In the genomic region with DNA sequence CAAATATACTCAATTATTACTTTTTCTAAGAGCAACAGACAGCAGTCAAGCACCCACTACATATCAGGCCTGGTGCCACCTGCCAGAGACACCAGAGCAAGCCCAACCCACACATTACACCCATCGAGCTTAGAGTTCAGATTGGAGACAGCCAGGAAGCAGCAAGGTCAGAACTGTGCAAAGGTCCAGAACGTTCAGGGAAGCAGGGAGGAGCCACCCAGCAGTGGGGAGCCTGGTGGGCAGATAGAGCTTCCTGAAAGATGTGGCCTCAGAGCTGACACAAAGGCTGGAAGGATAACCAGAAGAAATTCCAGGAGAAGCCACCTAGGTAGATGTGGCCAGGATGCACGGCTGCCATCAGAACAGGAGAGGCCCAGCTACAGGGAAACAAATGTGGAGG, we compare ENCODE assay signal across 1 cellular context.
TF ChIP-seq lines count a peak whose summit lies in the region.

No MANE protein-coding gene starts in this region.

TF ChIP-seq in WTC11, 78 proteins besides CTCF, POLR2A, EP300 and RAD21 (continued from another document):
- TF ChIP-seq, protein P1, sequence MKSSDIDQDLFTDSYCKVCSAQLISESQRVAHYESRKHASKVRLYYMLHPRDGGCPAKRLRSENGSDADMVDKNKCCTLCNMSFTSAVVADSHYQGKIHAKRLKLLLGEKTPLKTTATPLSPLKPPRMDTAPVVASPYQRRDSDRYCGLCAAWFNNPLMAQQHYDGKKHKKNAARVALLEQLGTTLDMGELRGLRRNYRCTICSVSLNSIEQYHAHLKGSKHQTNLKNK (CRISPR knock-in tag; IDR thresholded peaks at IDR 0.05), result no peak
- TF ChIP-seq, protein P2, sequence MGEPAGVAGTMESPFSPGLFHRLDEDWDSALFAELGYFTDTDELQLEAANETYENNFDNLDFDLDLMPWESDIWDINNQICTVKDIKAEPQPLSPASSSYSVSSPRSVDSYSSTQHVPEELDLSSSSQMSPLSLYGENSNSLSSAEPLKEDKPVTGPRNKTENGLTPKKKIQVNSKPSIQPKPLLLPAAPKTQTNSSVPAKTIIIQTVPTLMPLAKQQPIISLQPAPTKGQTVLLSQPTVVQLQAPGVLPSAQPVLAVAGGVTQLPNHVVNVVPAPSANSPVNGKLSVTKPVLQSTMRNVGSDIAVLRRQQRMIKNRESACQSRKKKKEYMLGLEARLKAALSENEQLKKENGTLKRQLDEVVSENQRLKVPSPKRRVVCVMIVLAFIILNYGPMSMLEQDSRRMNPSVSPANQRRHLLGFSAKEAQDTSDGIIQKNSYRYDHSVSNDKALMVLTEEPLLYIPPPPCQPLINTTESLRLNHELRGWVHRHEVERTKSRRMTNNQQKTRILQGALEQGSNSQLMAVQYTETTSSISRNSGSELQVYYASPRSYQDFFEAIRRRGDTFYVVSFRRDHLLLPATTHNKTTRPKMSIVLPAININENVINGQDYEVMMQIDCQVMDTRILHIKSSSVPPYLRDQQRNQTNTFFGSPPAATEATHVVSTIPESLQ (CRISPR knock-in tag; IDR thresholded peaks at IDR 0.05), result no peak
- TF ChIP-seq, protein P3, sequence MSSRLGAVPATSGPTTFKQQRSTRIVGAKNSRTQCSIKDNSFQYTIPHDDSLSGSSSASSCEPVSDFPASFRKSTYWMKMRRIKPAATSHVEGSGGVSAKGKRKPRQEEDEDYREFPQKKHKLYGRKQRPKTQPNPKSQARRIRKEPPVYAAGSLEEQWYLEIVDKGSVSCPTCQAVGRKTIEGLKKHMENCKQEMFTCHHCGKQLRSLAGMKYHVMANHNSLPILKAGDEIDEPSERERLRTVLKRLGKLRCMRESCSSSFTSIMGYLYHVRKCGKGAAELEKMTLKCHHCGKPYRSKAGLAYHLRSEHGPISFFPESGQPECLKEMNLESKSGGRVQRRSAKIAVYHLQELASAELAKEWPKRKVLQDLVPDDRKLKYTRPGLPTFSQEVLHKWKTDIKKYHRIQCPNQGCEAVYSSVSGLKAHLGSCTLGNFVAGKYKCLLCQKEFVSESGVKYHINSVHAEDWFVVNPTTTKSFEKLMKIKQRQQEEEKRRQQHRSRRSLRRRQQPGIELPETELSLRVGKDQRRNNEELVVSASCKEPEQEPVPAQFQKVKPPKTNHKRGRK (CRISPR knock-in tag; IDR thresholded peaks at IDR 0.05; ENCODE audit: borderline replicate concordance), result no peak
- no peak for TF ChIP-seq ETV6 (CRISPR knock-in tag; IDR thresholded peaks at IDR 0.05)
